ENCODE assay signal across 16 cellular contexts in genomic region chr5:139760066-139761056, GRCh38. TPM values are rescaled to one million over a fixed set of nuclear protein-coding genes. Genes with fewer than 3 reads are reported as not detected.
DNase-seq lines count a peak whose midpoint lies in the region; ATAC-seq and TF ChIP-seq lines count a peak whose summit lies in the region.
"Had no signal": no experiment of that assay in that cellular context is flagged by ENCODE, and none has a peak within 500 bp of the region (broad histone marks: within the 10 kb centered on the region; RNA-seq: fewer than 3 reads in every experiment).

No MANE protein-coding gene starts in this region.

- CTCF ChIA-PET in AG04450 (lab: Charles Lee) = interaction anchor here (13.6 kb wide), 1 partner anchor 125 kb away, joined by 314 read pairs; no protein-coding TSS in a partner anchor

- H3K27ac ChIP-seq in AG04450 (ENCODE audit: low read depth, low read length) (peak overlapping the region; percentile 31), layer of hippocampus (ENCODE audit: low read depth, low read length) (peak overlapping the region; percentile 13)
- H3K27ac ChIP-seq: ascending aorta, Peyer's patch, thyroid gland had no signal

- no peaks in the 10 kb centered on the region for H3K9me3 Mint-ChIP-seq in immature natural killer cell

- peaks cover 33 to 41% of the 10 kb centered on the region in 2 donors for H3K4me1 Mint-ChIP-seq in immature natural killer cell

- H3K4me3 Mint-ChIP-seq in immature natural killer cell = no peak overlapping the region

- no peaks in the 10 kb centered on the region for H3K36me3 Mint-ChIP-seq in immature natural killer cell

- POLR2A ChIA-PET in AG04450 (lab: Yijun Ruan, JAX) = no interaction called here

- ATAC-seq in HG02798 (IDR thresholded peaks at IDR 0.05; ENCODE audit: poor library complexity, unreplicated experiment) = no peak
- ATAC-seq: mucosa of descending colon, sciatic nerve had no signal

- H3K4me3 ChIP-seq in AG04450 (ENCODE audit: low read depth, low read length) = no peak overlapping the region
- H3K4me3 ChIP-seq: ascending aorta, mucosa of descending colon, Peyer's patch, thyroid gland had no signal

- H3K27me3 ChIP-seq in AG04450 (ENCODE audit: control insufficient read depth, insufficient read depth, low read length) = peaks cover 39% of the 10 kb centered on the region
- peaks cover 3% of the 10 kb centered on the region for H3K27me3 ChIP-seq in layer of hippocampus (ENCODE audit: control insufficient read depth, insufficient read depth, low read length)

- no peak for TF ChIP-seq CTCF in AG04450 (IDR thresholded peaks at IDR 0.05; ENCODE audit: low read depth, low read length)

- peak overlapping the region in 1 of 6 donors; percentile 22 for H3K27ac Mint-ChIP-seq in immature natural killer cell

- no peaks in the 10 kb centered on the region; the same call in 1 of the 2 replicates for H3K9me3 ChIP-seq in AG04450 (ENCODE audit: control insufficient read depth, insufficient read depth, low read length)
- H3K9me3 ChIP-seq: ascending aorta, mucosa of descending colon, Peyer's patch, thyroid gland had no signal

- no peak for DNase-seq in AG04450 (ENCODE audit: low read depth, low spot score)
- peak; percentile 55 for DNase-seq in HK-2 (ENCODE audit: unreplicated experiment)
- DNase-seq in amniotic epithelial cell (ENCODE audit: low read depth) = peak; percentile 58
- DNase-seq in activated T-cell treated with anti-CD3 and anti-CD28 coated beads for 4 hours = no peak
- DNase-seq in immature natural killer cell = no peak
- no peak for DNase-seq in NCI-H2107 (lab: John Stamatoyannopoulos, UW)
- DNase-seq: activated CD8-positive, alpha-beta memory T cell treated with anti-CD3 and anti-CD28 coated beads, Interleukin-2, amount 50 U/mL, for 4 hours; mucosa of descending colon; NCI-H2029; thyroid gland had no signal

- H3K27me3 Mint-ChIP-seq in immature natural killer cell (ENCODE audit: low read depth in 3 of 3) = peaks cover 6 to 14% (median 11%) of the 10 kb centered on the region in 3 donors

RNA-seq across cellular contexts. Expression of gene PSD2, which starts 35.2 kb away (rescaled TPM):
- 0.05 TPM in 1 of 2 replicates, not detected in the other for polyA plus RNA-seq in AG04450 (2011; rRNA removed)
- polyA minus RNA-seq in AG04450 (2011; rRNA and poly(A)+ RNA removed) = 0.05 TPM in 1 of 2 replicates, not detected in the other
- polyA plus RNA-seq in immature natural killer cell = under 1 TPM in 1 of 3 donors, not detected in 2; 0.14 TPM
- polyA plus RNA-seq: endothelial cell of umbilical vein had no signal

Comparison
In these comparisons a context has a peak if more than half of its experiments do, and no peak if none do; other contexts are left out.
1. DNase-seq: peak in HK-2 (single experiment) and amniotic epithelial cell (single experiment); none in AG04450 (single experiment), activated T-cell treated with anti-CD3 and anti-CD28 coated beads for 4 hours (single experiment), immature natural killer cell (0 of 3) and NCI-H2107 (single experiment).